In the genomic region with DNA sequence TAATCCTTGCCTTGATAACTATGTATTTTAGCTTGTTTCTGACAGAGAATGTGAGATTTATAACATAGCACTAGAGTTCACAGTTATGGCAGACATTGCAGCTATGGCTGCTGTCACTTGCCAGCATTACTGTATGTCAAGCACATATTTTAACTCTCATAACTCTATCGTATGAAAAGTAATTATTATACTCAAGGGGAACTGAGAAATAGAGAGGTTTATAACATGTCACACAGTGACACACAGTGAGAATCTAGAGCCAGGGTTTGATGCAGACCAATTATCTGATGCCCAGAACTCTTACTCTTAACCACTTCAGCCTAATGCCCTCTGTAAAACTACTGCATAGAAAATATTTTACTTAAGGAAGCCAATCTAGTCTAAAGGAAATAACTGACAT, we compare ENCODE assay signal across 28 cellular contexts.
"Had no signal": no experiment of that assay in that cellular context is flagged by ENCODE, and none has a peak within 500 bp of the region (broad histone marks: within the 10 kb centered on the region; RNA-seq: fewer than 3 reads in every experiment).

No MANE protein-coding gene starts in this region.

- H3K9me3 Mint-ChIP-seq: type B pancreatic cell had no signal

- H3K27me3 ChIP-seq: stomach, suprapubic skin, testis, thyroid gland, tibial artery, tibial nerve, transverse colon, upper lobe of left lung, upper lobe of right lung, uterus, vagina had no signal

- H3K9me3 ChIP-seq: stomach, suprapubic skin, testis, thoracic aorta, thyroid gland, tibial artery, tibial nerve, transverse colon, upper lobe of left lung, upper lobe of right lung, uterus, vagina had no signal

- ATAC-seq: stimulated activated effector memory CD8-positive, alpha-beta T cell treated with anti-CD3 and anti-CD28 coated beads, Interleukin-12 subunit alpha, Interleukin-12 subunit beta, amount 100 ng/mL, for 72 hours; stimulated activated memory B cell treated with anti-CD40 and anti-IgM and Interleukin-4, amounts not matched to agents 10 μg/mL and 1 μg/mL and 100 μg/mL, for 72 hours; stimulated activated naive CD8-positive, alpha-beta T cell treated with anti-CD3 and anti-CD28 coated beads, Interleukin-15, amount 100 ng/mL, for 72 hours; stimulated activated naive CD8-positive, alpha-beta T cell treated with anti-CD3 and anti-CD28 coated beads, Interleukin-15, Interleukin-2, amounts not matched to agents 100 U/mL and 50 U/mL, for 24 hours; upper lobe of right lung had no signal

- H3K4me3 ChIP-seq: stomach, suprapubic skin, testis, thoracic aorta, thyroid gland, tibial artery, tibial nerve, transverse colon, upper lobe of left lung, upper lobe of right lung, uterus, vagina had no signal

- DNase-seq: stimulated activated CD4-positive, alpha-beta T cell treated with anti-CD3 and anti-CD28 coated beads, Interleukin-2, amount 100 ng/mL, for 48 hours; stimulated activated CD4-positive, alpha-beta T cell treated with anti-CD3 and anti-CD28 coated beads, Interleukin-4, amount 100 ng/mL, for 1 hour; stimulated activated CD4-positive, alpha-beta T cell treated with anti-CD3 and anti-CD28 coated beads, Interleukin-4, amount 100 ng/mL, for 24 hours; stimulated activated CD4-positive, alpha-beta T cell treated with anti-CD3 and anti-CD28 coated beads, Interleukin-4, amount 100 ng/mL, for 4 hours; stimulated activated CD8-positive, alpha-beta memory T cell treated with anti-CD3 and anti-CD28 coated beads, Interleukin-4, amount 100 ng/mL, for 48 hours; stimulated activated naive CD4-positive, alpha-beta T cell; stimulated activated naive CD4-positive, alpha-beta T cell treated with Interleukin-2 at 50 U/mL for 16 hours; stimulated activated naive CD8-positive, alpha-beta T cell treated with anti-CD3 and anti-CD28 coated beads, Interleukin-15, amount 100 ng/mL, for 72 hours; stimulated activated naive CD8-positive, alpha-beta T cell treated with anti-CD3 and anti-CD28 coated beads, Interleukin-15, Interleukin-2, amounts not matched to agents 100 U/mL and 50 U/mL, for 24 hours; stomach; substantia nigra; testis; thyroid gland; tibial artery; transverse colon; trophoblast cell; upper lobe of left lung; upper lobe of right lung; uterus had no signal

- H3K4me1 Mint-ChIP-seq: stimulated activated effector memory CD8-positive, alpha-beta T cell treated with anti-CD3 and anti-CD28 coated beads, Interleukin-12 subunit alpha, Interleukin-12 subunit beta, amount 100 ng/mL, for 72 hours; stimulated activated memory B cell treated with anti-CD40 and anti-IgM and Interleukin-4, amounts not matched to agents 10 μg/mL and 1 μg/mL and 100 μg/mL, for 72 hours; stimulated activated naive CD8-positive, alpha-beta T cell treated with anti-CD3 and anti-CD28 coated beads, Interleukin-15, amount 100 ng/mL, for 72 hours had no signal

- H3K27ac Mint-ChIP-seq: stimulated activated effector memory CD8-positive, alpha-beta T cell treated with anti-CD3 and anti-CD28 coated beads, Interleukin-12 subunit alpha, Interleukin-12 subunit beta, amount 100 ng/mL, for 72 hours; stimulated activated memory B cell treated with anti-CD40 and anti-IgM and Interleukin-4, amounts not matched to agents 10 μg/mL and 1 μg/mL and 100 μg/mL, for 72 hours; stimulated activated naive CD8-positive, alpha-beta T cell treated with anti-CD3 and anti-CD28 coated beads, Interleukin-15, amount 100 ng/mL, for 72 hours; stimulated activated naive CD8-positive, alpha-beta T cell treated with anti-CD3 and anti-CD28 coated beads, Interleukin-15, Interleukin-2, amounts not matched to agents 100 ng/mL and 50 ng/mL, for 24 hours; type B pancreatic cell had no signal

- H3K4me1 ChIP-seq: stomach, suprapubic skin, testis, thyroid gland, tibial artery, tibial nerve, transverse colon, upper lobe of left lung, upper lobe of right lung, uterus, vagina had no signal

- H3K4me3 Mint-ChIP-seq: stimulated activated effector memory CD8-positive, alpha-beta T cell treated with anti-CD3 and anti-CD28 coated beads, Interleukin-12 subunit alpha, Interleukin-12 subunit beta, amount 100 ng/mL, for 72 hours; stimulated activated memory B cell treated with anti-CD40 and anti-IgM and Interleukin-4, amounts not matched to agents 10 μg/mL and 1 μg/mL and 100 μg/mL, for 72 hours; stimulated activated naive CD8-positive, alpha-beta T cell treated with anti-CD3 and anti-CD28 coated beads, Interleukin-15, amount 100 ng/mL, for 72 hours; stimulated activated naive CD8-positive, alpha-beta T cell treated with anti-CD3 and anti-CD28 coated beads, Interleukin-15, Interleukin-2, amounts not matched to agents 100 ng/mL and 50 ng/mL, for 24 hours; type B pancreatic cell had no signal

- H3K27ac ChIP-seq: stomach, suprapubic skin, testis, thoracic aorta, thyroid gland, tibial artery, tibial nerve, transverse colon, upper lobe of left lung, upper lobe of right lung, uterus, vagina had no signal

- H3K27me3 Mint-ChIP-seq: stimulated activated memory B cell treated with anti-CD40 and anti-IgM and Interleukin-4, amounts not matched to agents 10 μg/mL and 1 μg/mL and 100 μg/mL, for 72 hours; stimulated activated naive CD8-positive, alpha-beta T cell treated with anti-CD3 and anti-CD28 coated beads, Interleukin-15, amount 100 ng/mL, for 72 hours; stimulated activated naive CD8-positive, alpha-beta T cell treated with anti-CD3 and anti-CD28 coated beads, Interleukin-15, Interleukin-2, amounts not matched to agents 100 ng/mL and 50 ng/mL, for 24 hours; type B pancreatic cell had no signal

- H3K36me3 Mint-ChIP-seq: stimulated activated effector memory CD8-positive, alpha-beta T cell treated with anti-CD3 and anti-CD28 coated beads, Interleukin-12 subunit alpha, Interleukin-12 subunit beta, amount 100 ng/mL, for 72 hours; stimulated activated memory B cell treated with anti-CD40 and anti-IgM and Interleukin-4, amounts not matched to agents 10 μg/mL and 1 μg/mL and 100 μg/mL, for 72 hours; type B pancreatic cell had no signal

- H3K36me3 ChIP-seq: stomach, suprapubic skin, thoracic aorta, thyroid gland, tibial artery, tibial nerve, transverse colon, upper lobe of left lung, upper lobe of right lung, uterus, vagina had no signal

- FAIRE-seq: urothelium cell line had no signal
